Comparison of ENCODE assay signal across 1 cellular context in the genomic region with DNA sequence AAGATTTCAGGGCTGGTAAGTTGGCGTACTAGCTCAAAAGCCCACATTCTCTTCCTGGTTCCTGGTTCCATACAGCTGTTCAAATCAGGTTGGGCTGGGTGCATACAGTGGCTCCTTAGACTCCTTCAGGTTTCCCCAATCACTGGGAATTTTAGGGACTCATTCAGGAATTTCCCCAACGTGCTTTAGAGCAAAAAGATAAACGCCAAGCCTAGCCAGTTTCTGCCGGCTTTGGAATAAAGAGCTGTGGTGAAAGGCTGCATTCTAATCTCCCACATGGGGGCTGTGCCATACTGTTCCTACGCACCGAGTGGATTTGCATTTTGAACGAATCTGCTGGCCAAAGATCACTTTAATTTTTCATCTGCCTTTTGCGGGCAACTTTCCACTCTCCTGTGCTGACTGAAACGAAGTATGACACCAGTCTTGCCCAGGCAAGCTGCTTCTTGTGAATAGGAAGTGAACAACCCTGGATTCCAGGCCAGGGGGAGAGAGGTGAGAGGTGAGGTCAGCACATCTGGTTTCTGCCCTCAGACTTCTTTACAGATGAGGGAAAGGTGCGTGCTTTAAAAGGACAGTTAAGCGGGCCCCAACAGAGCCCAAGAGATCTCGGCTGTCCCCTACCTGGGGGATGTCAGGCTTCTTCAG.
TF ChIP-seq lines count a peak whose summit lies in the region.

No MANE protein-coding gene starts in this region.

TF ChIP-seq in HEK293T, 16 proteins besides CTCF, POLR2A, EP300 and RAD21 (continued from another document):
- TF ChIP-seq FOXM1 (IDR thresholded peaks at IDR 0.05; ENCODE audit: borderline replicate concordance): no peak
- no peak for TF ChIP-seq ARNT (IDR thresholded peaks at IDR 0.05)
- TF ChIP-seq HDGF (IDR thresholded peaks at IDR 0.05; ENCODE audit: borderline replicate concordance): no peak
- no peak for TF ChIP-seq SP1 (IDR thresholded peaks at IDR 0.05)
- TF ChIP-seq, protein P1, sequence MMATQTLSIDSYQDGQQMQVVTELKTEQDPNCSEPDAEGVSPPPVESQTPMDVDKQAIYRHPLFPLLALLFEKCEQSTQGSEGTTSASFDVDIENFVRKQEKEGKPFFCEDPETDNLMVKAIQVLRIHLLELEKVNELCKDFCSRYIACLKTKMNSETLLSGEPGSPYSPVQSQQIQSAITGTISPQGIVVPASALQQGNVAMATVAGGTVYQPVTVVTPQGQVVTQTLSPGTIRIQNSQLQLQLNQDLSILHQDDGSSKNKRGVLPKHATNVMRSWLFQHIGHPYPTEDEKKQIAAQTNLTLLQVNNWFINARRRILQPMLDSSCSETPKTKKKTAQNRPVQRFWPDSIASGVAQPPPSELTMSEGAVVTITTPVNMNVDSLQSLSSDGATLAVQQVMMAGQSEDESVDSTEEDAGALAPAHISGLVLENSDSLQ (IDR thresholded peaks at IDR 0.05): no peak
- TF ChIP-seq CTBP1 (IDR thresholded peaks at IDR 0.05; ENCODE audit: borderline replicate concordance): no peak
- no peak for TF ChIP-seq ZNF384 (IDR thresholded peaks at IDR 0.05)
- no peak for TF ChIP-seq BHLHE40 (IDR thresholded peaks at IDR 0.05; ENCODE audit: borderline replicate concordance)
- no peak for TF ChIP-seq ELF4 (IDR thresholded peaks at IDR 0.05)
- TF ChIP-seq LEF1 (IDR thresholded peaks at IDR 0.05; ENCODE audit: borderline replicate concordance): no peak
- TF ChIP-seq TARDBP (IDR thresholded peaks at IDR 0.05): no peak
- no peak for TF ChIP-seq FOXA1 (IDR thresholded peaks at IDR 0.05)
- no peak for TF ChIP-seq SUZ12 (IDR thresholded peaks at IDR 0.05)
- no peak for TF ChIP-seq L3MBTL2 (conservative IDR thresholded peaks at IDR 0.05)
- TF ChIP-seq NFRKB (IDR thresholded peaks at IDR 0.05): no peak
